10 cellular contexts compared by ENCODE assay signal in genomic region chr6:11229267-11230043, GRCh38. TPM values are rescaled to one million over a fixed set of nuclear protein-coding genes. Genes with fewer than 3 reads are reported as not detected.
DNase-seq lines count a peak whose midpoint lies in the region; ATAC-seq and TF ChIP-seq lines count a peak whose summit lies in the region.
"Had no signal": no experiment of that assay in that cellular context is flagged by ENCODE, and none has a peak within 500 bp of the region (broad histone marks: within the 10 kb centered on the region; RNA-seq: fewer than 3 reads in every experiment).

No MANE protein-coding gene starts in this region.

- no peaks in the 10 kb centered on the region for H3K36me3 ChIP-seq in GM23338 (ENCODE audit: insufficient read depth)
- H3K36me3 ChIP-seq in hepatocyte (replicated peaks; ENCODE audit: insufficient read depth, low read depth) = no peaks in the 10 kb centered on the region

- 20% methylated on average over 14 of the region's 18 CpGs for WGBS in hepatocyte (ENCODE audit: low lambda C conversion rate, missing lambda C conversion rate)

- ATAC-seq in GM23338 (peak; percentile 42), GM21737 (IDR thresholded peaks at IDR 0.05; ENCODE audit: unreplicated experiment) (no peak), HG03521 (IDR thresholded peaks at IDR 0.05; ENCODE audit: unreplicated experiment) (no peak), GM19023 (IDR thresholded peaks at IDR 0.05; ENCODE audit: unreplicated experiment) (no peak)
- no peak for ATAC-seq in activated T-helper 17 cell treated with anti-CD3 and anti-CD28 coated beads, Interleukin-2, amount 50 U/mL, for 72 hours (replicated peaks)

- peaks cover 49% of the 10 kb centered on the region for H3K79me2 ChIP-seq in GM23338 (replicated peaks; ENCODE audit: insufficient read depth)
- peaks cover 63% of the 10 kb centered on the region for H3K79me2 ChIP-seq in hepatocyte

- no peak overlapping the region for H3K27ac Mint-ChIP-seq in GM23338
- no peak overlapping the region for H3K27ac Mint-ChIP-seq in activated T-helper 17 cell treated with anti-CD3 and anti-CD28 coated beads, Interleukin-2, amount 50 U/mL, for 72 hours
- H3K27ac Mint-ChIP-seq: activated naive CD8-positive, alpha-beta T cell had no signal

- no peaks in the 10 kb centered on the region for H3K9me2 ChIP-seq in GM23338 (ENCODE audit: insufficient read depth)
- no peaks in the 10 kb centered on the region for H3K9me2 ChIP-seq in hepatocyte (replicated peaks; ENCODE audit: insufficient read depth)

- peaks cover 8% of the 10 kb centered on the region for H3K27me3 Mint-ChIP-seq in GM23338 (ENCODE audit: insufficient read depth, low read depth, poor library complexity)
- no peaks in the 10 kb centered on the region for H3K27me3 Mint-ChIP-seq in activated T-helper 17 cell treated with anti-CD3 and anti-CD28 coated beads, Interleukin-2, amount 50 U/mL, for 72 hours
- H3K27me3 Mint-ChIP-seq: activated naive CD8-positive, alpha-beta T cell had no signal

- H3K4me2 ChIP-seq in GM23338 = peak overlapping the region; percentile 74
- peak overlapping the region; percentile 68 for H3K4me2 ChIP-seq in hepatocyte

- H3K9me3 ChIP-seq in hepatocyte (ENCODE audit: low read depth) = no peaks in the 10 kb centered on the region

- H3K9me3 Mint-ChIP-seq in GM23338 = no peaks in the 10 kb centered on the region
- H3K9me3 Mint-ChIP-seq in activated T-helper 17 cell treated with anti-CD3 and anti-CD28 coated beads, Interleukin-2, amount 50 U/mL, for 72 hours = no peaks in the 10 kb centered on the region

- TF ChIP-seq CTCF in GM23338 (conservative IDR thresholded peaks at IDR 0.05; ENCODE audit: low read depth in 2 of 2) (no peak), hepatocyte (IDR thresholded peaks at IDR 0.05; ENCODE audit: poor library complexity) (no peak)

- no peaks in the 10 kb centered on the region for H3K27me3 ChIP-seq in GM23338 (ENCODE audit: insufficient read depth)
- H3K27me3 ChIP-seq in hepatocyte = no peaks in the 10 kb centered on the region

- peaks cover 50% of the 10 kb centered on the region for H3K4me1 Mint-ChIP-seq in GM23338
- peaks cover 43% of the 10 kb centered on the region for H3K4me1 Mint-ChIP-seq in activated T-helper 17 cell treated with anti-CD3 and anti-CD28 coated beads, Interleukin-2, amount 50 U/mL, for 72 hours

- H3K27ac ChIP-seq in GM23338 (ENCODE audit: low read depth) = no peak overlapping the region
- H3K27ac ChIP-seq in hepatocyte = peak overlapping the region; percentile 92

- DNase-seq in GM23338 (ENCODE audit: low spot score) (peak; percentile 69), hepatocyte (ENCODE audit: low spot score) (peak; percentile 50), retina (peak; percentile 52)
- no peak for DNase-seq in stimulated activated CD8-positive, alpha-beta memory T cell treated with anti-CD3 and anti-CD28 coated beads, Interleukin-4, amount 100 ng/mL, for 48 hours
- DNase-seq: occipital lobe had no signal

- H4K20me1 ChIP-seq in GM23338 (replicated peaks; ENCODE audit: insufficient read depth) (no peaks in the 10 kb centered on the region), hepatocyte (ENCODE audit: insufficient read depth, poor library complexity, severe bottlenecking) (peaks cover 5% of the 10 kb centered on the region)

- H3K4me3 ChIP-seq in GM23338 (peak overlapping the region; percentile 57), hepatocyte (peak overlapping the region; percentile 62)

- H3K4me1 ChIP-seq in GM23338 (ENCODE audit: insufficient read depth) (peaks cover 52% of the 10 kb centered on the region), hepatocyte (ENCODE audit: insufficient read depth) (peaks cover 23% of the 10 kb centered on the region)

- H2AFZ ChIP-seq in GM23338 (no peak overlapping the region; the same call in 1 of the 2 replicates), hepatocyte (no peak overlapping the region)

- peak overlapping the region; percentile 45 for H3K4me3 Mint-ChIP-seq in GM23338
- H3K4me3 Mint-ChIP-seq in activated T-helper 17 cell treated with anti-CD3 and anti-CD28 coated beads, Interleukin-2, amount 50 U/mL, for 72 hours = peak overlapping the region; percentile 93

- no peaks in the 10 kb centered on the region for H3K36me3 Mint-ChIP-seq in GM23338 (ENCODE audit: low read depth)
- peaks cover 45% of the 10 kb centered on the region for H3K36me3 Mint-ChIP-seq in activated T-helper 17 cell treated with anti-CD3 and anti-CD28 coated beads, Interleukin-2, amount 50 U/mL, for 72 hours (ENCODE audit: low read depth)

- no peaks in the 10 kb centered on the region for H3F3A ChIP-seq in GM23338 (replicated peaks; ENCODE audit: low read depth)

TF ChIP-seq in GM23338, 12 proteins besides CTCF, POLR2A, EP300 and RAD21:
- TF ChIP-seq ZNF331 (CRISPR knock-in tag; IDR thresholded peaks at IDR 0.05; ENCODE audit: low read depth) (no peak), NANOG (IDR thresholded peaks at IDR 0.05; ENCODE audit: borderline replicate concordance) (no peak), ZNF462 (CRISPR knock-in tag; IDR thresholded peaks at IDR 0.05) (no peak), ZNF114 (CRISPR knock-in tag; IDR thresholded peaks at IDR 0.05) (no peak), STAT1 (IDR thresholded peaks at IDR 0.05; ENCODE audit: unreplicated experiment) (no peak), CREB1 (CRISPR knock-in tag; IDR thresholded peaks at IDR 0.05; ENCODE audit: low read depth) (no peak)

RNA-seq across cellular contexts. Expression of gene NEDD9, which starts 3.0 kb away (rescaled TPM):
- total RNA-seq in GM23338 (2014; rRNA removed; shearing (Covaris generic)) = 13.0 and 17.4 TPM in 2 replicates
- polyA plus RNA-seq in GM23338 (2016; fragmentation: Nextera tagmentation; extraction: Ambion mirVana) = 4.4 and 5.6 TPM in 2 replicates
- total RNA-seq in activated T-helper 17 cell treated with anti-CD3 and anti-CD28 coated beads, Interleukin-2, amount 50 U/mL, for 72 hours = 10 to 100 TPM; 36.9 to 39.4 TPM
- total RNA-seq in hepatocyte = 55.1 and 57.3 TPM in 2 replicates
- polyA plus RNA-seq in hepatocyte = 59.3 and 67.1 TPM in 2 replicates
